ENCODE assay signal across 2 cellular contexts in the genomic region with DNA sequence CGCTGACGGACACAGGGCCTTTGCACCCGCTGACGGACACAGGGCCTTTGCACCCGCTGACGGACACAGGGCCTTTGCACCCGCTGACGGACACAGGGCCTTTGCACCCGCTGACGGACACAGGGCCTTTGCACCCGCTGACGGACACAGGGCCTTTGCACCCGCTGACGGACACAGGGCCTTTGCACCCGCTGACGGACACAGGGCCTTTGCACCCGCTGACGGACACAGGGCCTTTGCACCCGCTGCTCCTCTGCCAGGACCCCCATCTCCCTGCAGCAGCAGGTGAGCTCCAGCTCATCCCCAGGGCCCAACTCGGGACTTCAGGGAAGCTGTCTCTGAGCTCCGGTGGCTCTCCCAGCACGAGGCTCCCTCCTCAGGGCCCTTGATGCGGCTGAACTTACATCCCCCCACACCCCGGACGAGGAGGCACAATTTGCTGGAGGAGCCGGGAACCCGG.
TF ChIP-seq lines count a peak whose summit lies in the region.

No MANE protein-coding gene starts in this region.

TF ChIP-seq in HEK293, 187 proteins besides CTCF, POLR2A, EP300 and RAD21:
- peak; percentile 90 for TF ChIP-seq ZNF623 (tag by site-specific recombination; IDR thresholded peaks at IDR 0.05)

TF ChIP-seq in H1, 55 proteins besides CTCF, POLR2A, EP300 and RAD21:
- TF ChIP-seq KDM1A (IDR thresholded peaks at IDR 0.05; ENCODE audit: borderline replicate concordance, low read length), result peak; percentile 74; the same call in 1 of the 2 replicates
TF ChIP-seq in H1: peak in this region for 1; not testable (repeated sequence) for 54.
